ENCODE assay signal across 1 cellular context in genomic region chr1:183670169-183670568, GRCh38.
TF ChIP-seq lines count a peak whose summit lies in the region.

No MANE protein-coding gene starts in this region.

TF ChIP-seq in K562, 482 proteins besides CTCF, POLR2A, EP300 and RAD21 (continued from another document):
- TF ChIP-seq ZNF431 (CRISPR knock-in tag; IDR thresholded peaks at IDR 0.05) (no peak), ATF2 (CRISPR knock-in tag; IDR thresholded peaks at IDR 0.05) (no peak), TFE3 (CRISPR knock-in tag; IDR thresholded peaks at IDR 0.05) (no peak), MEF2D (tag; conservative IDR thresholded peaks at IDR 0.05; ENCODE audit: low read depth) (no peak), MYC (IDR thresholded peaks at IDR 0.05; ENCODE audit: low read depth, low read length) (no peak), MYC (CRISPR knock-in tag; IDR thresholded peaks at IDR 0.05; ENCODE audit: borderline replicate concordance, low read depth) (no peak), RBM25 (IDR thresholded peaks at IDR 0.05; ENCODE audit: low read depth, low read length, severe bottlenecking) (no peak), NR2F6 (CRISPR knock-in tag; IDR thresholded peaks at IDR 0.05) (no peak), TAF15 (IDR thresholded peaks at IDR 0.05; ENCODE audit: low read depth, low read length) (no peak), ATF6 (CRISPR knock-in tag; IDR thresholded peaks at IDR 0.05) (no peak), JUN (IDR thresholded peaks at IDR 0.05; ENCODE audit: borderline replicate concordance, low read depth, low read length) (no peak), JUN (CRISPR knock-in tag; IDR thresholded peaks at IDR 0.05; ENCODE audit: borderline replicate concordance) (no peak), HES1 (IDR thresholded peaks at IDR 0.05; ENCODE audit: low read depth) (no peak)
